1 cellular context compared by ENCODE assay signal in genomic region chrX:85213792-85214530, GRCh38.
TF ChIP-seq lines count a peak whose summit lies in the region.

No MANE protein-coding gene starts in this region.

TF ChIP-seq in GM12878, 131 proteins besides CTCF, POLR2A, EP300 and RAD21 (continued from another document):
- TF ChIP-seq ZBTB33 (IDR thresholded peaks at IDR 0.05) (no peak), BHLHE40 (IDR thresholded peaks at IDR 0.05; ENCODE audit: borderline replicate concordance in 1 of 2, low read depth in 2 of 2, low read length in 1 of 2) (peak in 1 of 2 experiments; percentile 10; a peak in 1 of 4 replicates), RELB (IDR thresholded peaks at IDR 0.05; ENCODE audit: low read depth) (0 out of 2 replicates have a peak, but pooled peaks have one; percentile 27), TBL1XR1 (IDR thresholded peaks at IDR 0.05; ENCODE audit: low read depth, low read length) (no peak), NFIC (IDR thresholded peaks at IDR 0.05; ENCODE audit: low read depth, low read length) (0 out of 2 replicates have a peak, but pooled peaks have one; percentile 17), NBN (IDR thresholded peaks at IDR 0.05) (no peak), E2F8 (IDR thresholded peaks at IDR 0.05; ENCODE audit: low read depth, partially characterized antibody) (no peak), ZBED1 (IDR thresholded peaks at IDR 0.05; ENCODE audit: borderline replicate concordance) (no peak), CBFB (IDR thresholded peaks at IDR 0.05; ENCODE audit: low read depth) (no peak), SMAD1 (IDR thresholded peaks at IDR 0.05; ENCODE audit: low read depth, partially characterized antibody) (no peak), MEF2B (IDR thresholded peaks at IDR 0.05; ENCODE audit: partially characterized antibody, poor library complexity, severe bottlenecking) (no peak), NFYA (IDR thresholded peaks at IDR 0.05; ENCODE audit: borderline replicate concordance, low read depth, low read length) (no peak), MTA2 (IDR thresholded peaks at IDR 0.05; ENCODE audit: low read depth) (0 out of 2 replicates have a peak, but pooled peaks have one; percentile 19), ZNF384 (IDR thresholded peaks at IDR 0.05; ENCODE audit: borderline replicate concordance, low read depth, low read length) (no peak), SREBF1 (IDR thresholded peaks at IDR 0.05; ENCODE audit: low read length) (no peak)
